ENCODE assay signal across 1 cellular context in genomic region chr19:10717356-10718204, GRCh38.
A peak's percentile ranks its signal among the peaks of the same experiment; 100 is the strongest.
TF ChIP-seq lines count a peak whose summit lies in the region.

Gene DNM2 (plus strand): TSS chr19:10718079. CDS start chr19:10718243, 164 bp downstream.

TF ChIP-seq in K562, 482 proteins besides CTCF, POLR2A, EP300 and RAD21 (continued from another document and continues in another):
- TF ChIP-seq MYC (IDR thresholded peaks at IDR 0.05; ENCODE audit: low read depth, low read length) (peak; percentile 13; the same call in 1 of the 2 replicates), MYC (CRISPR knock-in tag; IDR thresholded peaks at IDR 0.05; ENCODE audit: borderline replicate concordance, low read depth) (no peak), ZNF277 (CRISPR knock-in tag; IDR thresholded peaks at IDR 0.05; ENCODE audit: borderline replicate concordance) (no peak), HMG20A (CRISPR knock-in tag; conservative IDR thresholded peaks at IDR 0.05) (no peak), IRF1 (CRISPR knock-in tag; IDR thresholded peaks at IDR 0.05; ENCODE audit: borderline replicate concordance) (no peak), ZSCAN32 (CRISPR knock-in tag; IDR thresholded peaks at IDR 0.05) (no peak), FOXJ2 (tag; IDR thresholded peaks at IDR 0.05) (no peak), ZNF445 (CRISPR knock-in tag; IDR thresholded peaks at IDR 0.05; ENCODE audit: low read depth) (no peak), POLR2G (IDR thresholded peaks at IDR 0.05; ENCODE audit: low read depth, low read length) (peak; percentile 95), HMBOX1 (IDR thresholded peaks at IDR 0.05) (no peak), RBM22 (IDR thresholded peaks at IDR 0.05; ENCODE audit: low read depth, low read length, poor library complexity, severe bottlenecking) (no peak), CREB5 (CRISPR knock-in tag; IDR thresholded peaks at IDR 0.05) (no peak), LCOR (CRISPR knock-in tag; IDR thresholded peaks at IDR 0.05) (no peak), MAZ (CRISPR knock-in tag; conservative IDR thresholded peaks at IDR 0.05 in 1 of 2, IDR thresholded peaks at IDR 0.05 in 1 of 2) (peak in 1 of 2 experiments; percentile 51; a peak in 2 of 4 replicates), MITF (IDR thresholded peaks at IDR 0.05) (no peak), PTBP1 (IDR thresholded peaks at IDR 0.05; ENCODE audit: low read depth, low read length) (no peak), PHB (CRISPR knock-in tag; IDR thresholded peaks at IDR 0.05) (no peak), CHD2 (IDR thresholded peaks at IDR 0.05; ENCODE audit: low read depth, low read length) (peak; percentile 97), ZNF184 (CRISPR knock-in tag; IDR thresholded peaks at IDR 0.05) (no peak), MCM7 (IDR thresholded peaks at IDR 0.05) (no peak), BRF1 (IDR thresholded peaks at IDR 0.05; ENCODE audit: borderline replicate concordance, extremely low read depth, insufficient read length) (no peak), ERF (CRISPR knock-in tag; IDR thresholded peaks at IDR 0.05) (0 out of 2 replicates have a peak, but pooled peaks have one; percentile 24), ZMIZ1 (IDR thresholded peaks at IDR 0.05; ENCODE audit: low read depth in 2 of 2, low read length in 2 of 2) (no peak), ZBTB8A (IDR thresholded peaks at IDR 0.05; ENCODE audit: partially characterized antibody) (no peak), SMAD2 (IDR thresholded peaks at IDR 0.05; ENCODE audit: low read depth, low read length) (no peak), SETDB1 (IDR thresholded peaks at IDR 0.05; ENCODE audit: low read length) (no peak), ZFP36 (IDR thresholded peaks at IDR 0.05; ENCODE audit: low read depth, low read length, partially characterized antibody) (no peak), ZNF324 (CRISPR knock-in tag; IDR thresholded peaks at IDR 0.05) (no peak), JUN (IDR thresholded peaks at IDR 0.05; ENCODE audit: borderline replicate concordance, low read depth, low read length) (no peak; the same call in 1 of the 2 replicates), JUN (CRISPR knock-in tag; IDR thresholded peaks at IDR 0.05; ENCODE audit: borderline replicate concordance) (no peak), ADNP (tag; IDR thresholded peaks at IDR 0.05) (no peak), RBM14 (IDR thresholded peaks at IDR 0.05; ENCODE audit: borderline replicate concordance, insufficient read depth, low read depth, low read length) (no peak), ID3 (CRISPR knock-in tag; IDR thresholded peaks at IDR 0.05) (no peak), ID3 (tag; IDR thresholded peaks at IDR 0.05) (no peak), TRIM24 (IDR thresholded peaks at IDR 0.05) (no peak), TEAD4 (IDR thresholded peaks at IDR 0.05; ENCODE audit: low read length) (no peak), TEAD4 (CRISPR knock-in tag; IDR thresholded peaks at IDR 0.05; ENCODE audit: borderline replicate concordance) (no peak), XRCC3 (IDR thresholded peaks at IDR 0.05) (no peak), XRCC5 (IDR thresholded peaks at IDR 0.05; ENCODE audit: low read depth, low read length) (no peak), ZBTB34 (CRISPR knock-in tag; IDR thresholded peaks at IDR 0.05) (no peak), ZZZ3 (IDR thresholded peaks at IDR 0.05) (0 out of 2 replicates have a peak, but pooled peaks have one; percentile 46), SRSF9 (IDR thresholded peaks at IDR 0.05; ENCODE audit: borderline replicate concordance, low read depth, low read length) (no peak), ZNF507 (tag; conservative IDR thresholded peaks at IDR 0.05) (no peak), THRA (IDR thresholded peaks at IDR 0.05) (no peak), HNRNPK (IDR thresholded peaks at IDR 0.05; ENCODE audit: low read depth, low read length, poor library complexity, severe bottlenecking) (no peak), RBBP5 (IDR thresholded peaks at IDR 0.05; ENCODE audit: borderline replicate concordance, insufficient read depth, low read length, poor library complexity, severe bottlenecking) (no peak), RERE (CRISPR knock-in tag; IDR thresholded peaks at IDR 0.05; ENCODE audit: borderline replicate concordance) (no peak), RBFOX2 (IDR thresholded peaks at IDR 0.05; ENCODE audit: low read depth, low read length) (peak; percentile 94), ZNF24 (IDR thresholded peaks at IDR 0.05) (no peak; the same call in 1 of the 2 replicates)
